1 cellular context compared by ENCODE assay signal in the genomic region with DNA sequence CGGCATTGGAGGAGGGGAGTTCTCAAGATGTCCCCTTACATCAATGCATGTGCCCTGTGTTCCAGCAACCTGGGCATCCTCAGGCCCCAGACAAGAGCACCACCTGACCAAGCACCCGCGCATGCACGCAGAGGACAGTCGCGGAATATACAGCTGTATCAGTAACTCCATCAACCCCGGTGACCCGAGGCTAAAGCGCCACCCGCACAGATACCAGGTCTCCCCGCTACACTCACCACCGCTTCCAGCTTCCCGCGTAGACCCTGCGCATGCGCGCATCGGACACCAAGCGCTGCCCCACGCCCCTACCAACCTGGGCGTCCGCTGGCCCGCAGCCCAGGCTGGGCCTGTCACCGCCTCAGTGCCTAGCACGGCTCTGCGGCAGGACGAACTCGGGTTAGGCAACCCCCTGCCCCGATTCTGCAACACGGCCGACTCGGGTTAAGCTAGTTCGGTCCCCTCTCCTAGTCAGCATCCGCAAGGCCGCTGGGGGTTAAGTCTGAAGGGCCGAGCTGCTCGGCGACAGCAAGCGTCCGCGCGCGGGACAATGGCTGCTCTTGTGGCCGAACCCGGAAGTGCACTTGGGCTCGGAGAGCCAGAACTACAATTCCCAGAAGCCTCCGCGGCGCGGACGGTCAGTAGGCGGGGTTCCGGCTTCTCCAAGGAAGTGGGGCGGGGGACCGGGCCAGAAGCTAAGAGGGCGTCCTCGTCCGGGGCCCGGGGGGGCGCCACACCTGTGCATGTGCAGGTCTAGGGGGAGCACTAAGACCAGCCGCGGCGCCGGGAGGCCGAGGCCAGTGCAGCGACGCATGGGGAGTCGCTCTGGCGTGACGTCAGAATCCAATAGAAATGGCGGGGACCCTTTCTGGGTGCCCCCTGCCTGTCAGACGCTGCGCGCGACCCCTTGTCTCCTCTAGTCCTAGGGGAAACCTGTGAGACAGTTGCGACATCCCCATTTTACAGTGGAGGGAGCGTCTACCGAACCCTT.
TF ChIP-seq lines count a peak whose summit lies in the region.

A gene (minus strand): TSS at position 561 of the 988 bp plus-strand sequence. CDS start 3,188 bp downstream, outside the sequence.

TF ChIP-seq in K562, 482 proteins besides CTCF, POLR2A, EP300 and RAD21 (continued from another document and continues in another):
- TF ChIP-seq, protein P1, sequence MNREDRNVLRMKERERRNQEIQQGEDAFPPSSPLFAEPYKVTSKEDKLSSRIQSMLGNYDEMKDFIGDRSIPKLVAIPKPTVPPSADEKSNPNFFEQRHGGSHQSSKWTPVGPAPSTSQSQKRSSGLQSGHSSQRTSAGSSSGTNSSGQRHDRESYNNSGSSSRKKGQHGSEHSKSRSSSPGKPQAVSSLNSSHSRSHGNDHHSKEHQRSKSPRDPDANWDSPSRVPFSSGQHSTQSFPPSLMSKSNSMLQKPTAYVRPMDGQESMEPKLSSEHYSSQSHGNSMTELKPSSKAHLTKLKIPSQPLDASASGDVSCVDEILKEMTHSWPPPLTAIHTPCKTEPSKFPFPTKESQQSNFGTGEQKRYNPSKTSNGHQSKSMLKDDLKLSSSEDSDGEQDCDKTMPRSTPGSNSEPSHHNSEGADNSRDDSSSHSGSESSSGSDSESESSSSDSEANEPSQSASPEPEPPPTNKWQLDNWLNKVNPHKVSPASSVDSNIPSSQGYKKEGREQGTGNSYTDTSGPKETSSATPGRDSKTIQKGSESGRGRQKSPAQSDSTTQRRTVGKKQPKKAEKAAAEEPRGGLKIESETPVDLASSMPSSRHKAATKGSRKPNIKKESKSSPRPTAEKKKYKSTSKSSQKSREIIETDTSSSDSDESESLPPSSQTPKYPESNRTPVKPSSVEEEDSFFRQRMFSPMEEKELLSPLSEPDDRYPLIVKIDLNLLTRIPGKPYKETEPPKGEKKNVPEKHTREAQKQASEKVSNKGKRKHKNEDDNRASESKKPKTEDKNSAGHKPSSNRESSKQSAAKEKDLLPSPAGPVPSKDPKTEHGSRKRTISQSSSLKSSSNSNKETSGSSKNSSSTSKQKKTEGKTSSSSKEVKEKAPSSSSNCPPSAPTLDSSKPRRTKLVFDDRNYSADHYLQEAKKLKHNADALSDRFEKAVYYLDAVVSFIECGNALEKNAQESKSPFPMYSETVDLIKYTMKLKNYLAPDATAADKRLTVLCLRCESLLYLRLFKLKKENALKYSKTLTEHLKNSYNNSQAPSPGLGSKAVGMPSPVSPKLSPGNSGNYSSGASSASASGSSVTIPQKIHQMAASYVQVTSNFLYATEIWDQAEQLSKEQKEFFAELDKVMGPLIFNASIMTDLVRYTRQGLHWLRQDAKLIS (CRISPR knock-in tag; IDR thresholded peaks at IDR 0.05), result peak; percentile 90
- TF ChIP-seq, protein P2, sequence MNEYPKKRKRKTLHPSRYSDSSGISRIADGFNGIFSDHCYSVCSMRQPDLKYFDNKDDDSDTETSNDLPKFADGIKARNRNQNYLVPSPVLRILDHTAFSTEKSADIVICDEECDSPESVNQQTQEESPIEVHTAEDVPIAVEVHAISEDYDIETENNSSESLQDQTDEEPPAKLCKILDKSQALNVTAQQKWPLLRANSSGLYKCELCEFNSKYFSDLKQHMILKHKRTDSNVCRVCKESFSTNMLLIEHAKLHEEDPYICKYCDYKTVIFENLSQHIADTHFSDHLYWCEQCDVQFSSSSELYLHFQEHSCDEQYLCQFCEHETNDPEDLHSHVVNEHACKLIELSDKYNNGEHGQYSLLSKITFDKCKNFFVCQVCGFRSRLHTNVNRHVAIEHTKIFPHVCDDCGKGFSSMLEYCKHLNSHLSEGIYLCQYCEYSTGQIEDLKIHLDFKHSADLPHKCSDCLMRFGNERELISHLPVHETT (CRISPR knock-in tag; conservative IDR thresholded peaks at IDR 0.05 in 1 of 2, IDR thresholded peaks at IDR 0.05 in 1 of 2), result peak in 1 of 2 experiments; percentile 70; a peak in 1 of 4 replicates
- TF ChIP-seq, protein P3, sequence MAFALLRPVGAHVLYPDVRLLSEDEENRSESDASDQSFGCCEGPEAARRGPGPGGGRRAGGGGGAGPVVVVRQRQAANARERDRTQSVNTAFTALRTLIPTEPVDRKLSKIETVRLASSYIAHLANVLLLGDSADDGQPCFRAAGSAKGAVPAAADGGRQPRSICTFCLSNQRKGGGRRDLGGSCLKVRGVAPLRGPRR (CRISPR knock-in tag; IDR thresholded peaks at IDR 0.05), result no peak
- no peak for TF ChIP-seq HLTF (IDR thresholded peaks at IDR 0.05)
- no peak for TF ChIP-seq STAT5B (CRISPR knock-in tag; IDR thresholded peaks at IDR 0.05)
- peak; percentile 80 for TF ChIP-seq RB1 (IDR thresholded peaks at IDR 0.05; ENCODE audit: low read depth)
- TF ChIP-seq ZNF583 (CRISPR knock-in tag; IDR thresholded peaks at IDR 0.05), result peak; percentile 33; the same call in 1 of the 2 replicates
- no peak for TF ChIP-seq ZNF3 (CRISPR knock-in tag; IDR thresholded peaks at IDR 0.05)
- peak; percentile 92 for TF ChIP-seq GABPB1 (CRISPR knock-in tag; IDR thresholded peaks at IDR 0.05)
- no peak for TF ChIP-seq CREBBP (IDR thresholded peaks at IDR 0.05; ENCODE audit: low read depth, low read length)
- TF ChIP-seq CC2D1A (IDR thresholded peaks at IDR 0.05), result 0 out of 2 replicates have a peak, but pooled peaks have one; percentile 10
- 0 out of 2 replicates have a peak, but pooled peaks have one; percentile 33 for TF ChIP-seq ZBED1 (IDR thresholded peaks at IDR 0.05)
- TF ChIP-seq SUPT5H (IDR thresholded peaks at IDR 0.05), result peak; percentile 92
- no peak for TF ChIP-seq ZC3H8 (IDR thresholded peaks at IDR 0.05)
- TF ChIP-seq CBFA2T2 (conservative IDR thresholded peaks at IDR 0.05), result no peak
- no peak for TF ChIP-seq SMARCB1 (IDR thresholded peaks at IDR 0.05; ENCODE audit: insufficient read length, low read depth)
- TF ChIP-seq ZNF41 (CRISPR knock-in tag; conservative IDR thresholded peaks at IDR 0.05), result no peak
- no peak for TF ChIP-seq RBM34 (IDR thresholded peaks at IDR 0.05; ENCODE audit: borderline replicate concordance, insufficient read depth, low read length)
- no peak for TF ChIP-seq ZNF274 (IDR thresholded peaks at IDR 0.05; ENCODE audit: borderline replicate concordance, low read depth, low read length)
- 0 out of 2 replicates have a peak, but pooled peaks have one; percentile 33 for TF ChIP-seq DIDO1 (tag; IDR thresholded peaks at IDR 0.05; ENCODE audit: low read depth)
- TF ChIP-seq, protein P4, sequence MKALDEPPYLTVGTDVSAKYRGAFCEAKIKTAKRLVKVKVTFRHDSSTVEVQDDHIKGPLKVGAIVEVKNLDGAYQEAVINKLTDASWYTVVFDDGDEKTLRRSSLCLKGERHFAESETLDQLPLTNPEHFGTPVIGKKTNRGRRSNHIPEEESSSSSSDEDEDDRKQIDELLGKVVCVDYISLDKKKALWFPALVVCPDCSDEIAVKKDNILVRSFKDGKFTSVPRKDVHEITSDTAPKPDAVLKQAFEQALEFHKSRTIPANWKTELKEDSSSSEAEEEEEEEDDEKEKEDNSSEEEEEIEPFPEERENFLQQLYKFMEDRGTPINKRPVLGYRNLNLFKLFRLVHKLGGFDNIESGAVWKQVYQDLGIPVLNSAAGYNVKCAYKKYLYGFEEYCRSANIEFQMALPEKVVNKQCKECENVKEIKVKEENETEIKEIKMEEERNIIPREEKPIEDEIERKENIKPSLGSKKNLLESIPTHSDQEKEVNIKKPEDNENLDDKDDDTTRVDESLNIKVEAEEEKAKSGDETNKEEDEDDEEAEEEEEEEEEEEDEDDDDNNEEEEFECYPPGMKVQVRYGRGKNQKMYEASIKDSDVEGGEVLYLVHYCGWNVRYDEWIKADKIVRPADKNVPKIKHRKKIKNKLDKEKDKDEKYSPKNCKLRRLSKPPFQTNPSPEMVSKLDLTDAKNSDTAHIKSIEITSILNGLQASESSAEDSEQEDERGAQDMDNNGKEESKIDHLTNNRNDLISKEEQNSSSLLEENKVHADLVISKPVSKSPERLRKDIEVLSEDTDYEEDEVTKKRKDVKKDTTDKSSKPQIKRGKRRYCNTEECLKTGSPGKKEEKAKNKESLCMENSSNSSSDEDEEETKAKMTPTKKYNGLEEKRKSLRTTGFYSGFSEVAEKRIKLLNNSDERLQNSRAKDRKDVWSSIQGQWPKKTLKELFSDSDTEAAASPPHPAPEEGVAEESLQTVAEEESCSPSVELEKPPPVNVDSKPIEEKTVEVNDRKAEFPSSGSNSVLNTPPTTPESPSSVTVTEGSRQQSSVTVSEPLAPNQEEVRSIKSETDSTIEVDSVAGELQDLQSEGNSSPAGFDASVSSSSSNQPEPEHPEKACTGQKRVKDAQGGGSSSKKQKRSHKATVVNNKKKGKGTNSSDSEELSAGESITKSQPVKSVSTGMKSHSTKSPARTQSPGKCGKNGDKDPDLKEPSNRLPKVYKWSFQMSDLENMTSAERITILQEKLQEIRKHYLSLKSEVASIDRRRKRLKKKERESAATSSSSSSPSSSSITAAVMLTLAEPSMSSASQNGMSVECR (CRISPR knock-in tag; IDR thresholded peaks at IDR 0.05), result peak; percentile 96
- TF ChIP-seq TAL1 (IDR thresholded peaks at IDR 0.05), result no peak
- TF ChIP-seq, protein P5, sequence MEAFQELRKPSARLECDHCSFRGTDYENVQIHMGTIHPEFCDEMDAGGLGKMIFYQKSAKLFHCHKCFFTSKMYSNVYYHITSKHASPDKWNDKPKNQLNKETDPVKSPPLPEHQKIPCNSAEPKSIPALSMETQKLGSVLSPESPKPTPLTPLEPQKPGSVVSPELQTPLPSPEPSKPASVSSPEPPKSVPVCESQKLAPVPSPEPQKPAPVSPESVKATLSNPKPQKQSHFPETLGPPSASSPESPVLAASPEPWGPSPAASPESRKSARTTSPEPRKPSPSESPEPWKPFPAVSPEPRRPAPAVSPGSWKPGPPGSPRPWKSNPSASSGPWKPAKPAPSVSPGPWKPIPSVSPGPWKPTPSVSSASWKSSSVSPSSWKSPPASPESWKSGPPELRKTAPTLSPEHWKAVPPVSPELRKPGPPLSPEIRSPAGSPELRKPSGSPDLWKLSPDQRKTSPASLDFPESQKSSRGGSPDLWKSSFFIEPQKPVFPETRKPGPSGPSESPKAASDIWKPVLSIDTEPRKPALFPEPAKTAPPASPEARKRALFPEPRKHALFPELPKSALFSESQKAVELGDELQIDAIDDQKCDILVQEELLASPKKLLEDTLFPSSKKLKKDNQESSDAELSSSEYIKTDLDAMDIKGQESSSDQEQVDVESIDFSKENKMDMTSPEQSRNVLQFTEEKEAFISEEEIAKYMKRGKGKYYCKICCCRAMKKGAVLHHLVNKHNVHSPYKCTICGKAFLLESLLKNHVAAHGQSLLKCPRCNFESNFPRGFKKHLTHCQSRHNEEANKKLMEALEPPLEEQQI (IDR thresholded peaks at IDR 0.05), result peak; percentile 18; the same call in 1 of the 2 replicates
- no peak for TF ChIP-seq ZNF444 (CRISPR knock-in tag; IDR thresholded peaks at IDR 0.05)
- TF ChIP-seq, protein P6, sequence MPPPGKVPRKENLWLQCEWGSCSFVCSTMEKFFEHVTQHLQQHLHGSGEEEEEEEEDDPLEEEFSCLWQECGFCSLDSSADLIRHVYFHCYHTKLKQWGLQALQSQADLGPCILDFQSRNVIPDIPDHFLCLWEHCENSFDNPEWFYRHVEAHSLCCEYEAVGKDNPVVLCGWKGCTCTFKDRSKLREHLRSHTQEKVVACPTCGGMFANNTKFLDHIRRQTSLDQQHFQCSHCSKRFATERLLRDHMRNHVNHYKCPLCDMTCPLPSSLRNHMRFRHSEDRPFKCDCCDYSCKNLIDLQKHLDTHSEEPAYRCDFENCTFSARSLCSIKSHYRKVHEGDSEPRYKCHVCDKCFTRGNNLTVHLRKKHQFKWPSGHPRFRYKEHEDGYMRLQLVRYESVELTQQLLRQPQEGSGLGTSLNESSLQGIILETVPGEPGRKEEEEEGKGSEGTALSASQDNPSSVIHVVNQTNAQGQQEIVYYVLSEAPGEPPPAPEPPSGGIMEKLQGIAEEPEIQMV (tag; conservative IDR thresholded peaks at IDR 0.05; ENCODE audit: low read depth), result peak; percentile 90
- TF ChIP-seq BMI1 (IDR thresholded peaks at IDR 0.05; ENCODE audit: low read length), result no peak
- peak; percentile 67; the same call in 1 of the 2 replicates for TF ChIP-seq LCOR (CRISPR knock-in tag; IDR thresholded peaks at IDR 0.05)
- TF ChIP-seq BRD4 (IDR thresholded peaks at IDR 0.05), result no peak
- no peak for TF ChIP-seq ZNF695 (CRISPR knock-in tag; IDR thresholded peaks at IDR 0.05)
- TF ChIP-seq HDAC1 (IDR thresholded peaks at IDR 0.05), result peak in 1 of 2 experiments; percentile 91; a peak in 2 of 4 replicates
- TF ChIP-seq, protein P7, sequence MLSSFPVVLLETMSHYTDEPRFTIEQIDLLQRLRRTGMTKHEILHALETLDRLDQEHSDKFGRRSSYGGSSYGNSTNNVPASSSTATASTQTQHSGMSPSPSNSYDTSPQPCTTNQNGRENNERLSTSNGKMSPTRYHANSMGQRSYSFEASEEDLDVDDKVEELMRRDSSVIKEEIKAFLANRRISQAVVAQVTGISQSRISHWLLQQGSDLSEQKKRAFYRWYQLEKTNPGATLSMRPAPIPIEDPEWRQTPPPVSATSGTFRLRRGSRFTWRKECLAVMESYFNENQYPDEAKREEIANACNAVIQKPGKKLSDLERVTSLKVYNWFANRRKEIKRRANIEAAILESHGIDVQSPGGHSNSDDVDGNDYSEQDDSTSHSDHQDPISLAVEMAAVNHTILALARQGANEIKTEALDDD (IDR thresholded peaks at IDR 0.05), result no peak; the same call in 1 of the 2 replicates
- TF ChIP-seq, protein P8, sequence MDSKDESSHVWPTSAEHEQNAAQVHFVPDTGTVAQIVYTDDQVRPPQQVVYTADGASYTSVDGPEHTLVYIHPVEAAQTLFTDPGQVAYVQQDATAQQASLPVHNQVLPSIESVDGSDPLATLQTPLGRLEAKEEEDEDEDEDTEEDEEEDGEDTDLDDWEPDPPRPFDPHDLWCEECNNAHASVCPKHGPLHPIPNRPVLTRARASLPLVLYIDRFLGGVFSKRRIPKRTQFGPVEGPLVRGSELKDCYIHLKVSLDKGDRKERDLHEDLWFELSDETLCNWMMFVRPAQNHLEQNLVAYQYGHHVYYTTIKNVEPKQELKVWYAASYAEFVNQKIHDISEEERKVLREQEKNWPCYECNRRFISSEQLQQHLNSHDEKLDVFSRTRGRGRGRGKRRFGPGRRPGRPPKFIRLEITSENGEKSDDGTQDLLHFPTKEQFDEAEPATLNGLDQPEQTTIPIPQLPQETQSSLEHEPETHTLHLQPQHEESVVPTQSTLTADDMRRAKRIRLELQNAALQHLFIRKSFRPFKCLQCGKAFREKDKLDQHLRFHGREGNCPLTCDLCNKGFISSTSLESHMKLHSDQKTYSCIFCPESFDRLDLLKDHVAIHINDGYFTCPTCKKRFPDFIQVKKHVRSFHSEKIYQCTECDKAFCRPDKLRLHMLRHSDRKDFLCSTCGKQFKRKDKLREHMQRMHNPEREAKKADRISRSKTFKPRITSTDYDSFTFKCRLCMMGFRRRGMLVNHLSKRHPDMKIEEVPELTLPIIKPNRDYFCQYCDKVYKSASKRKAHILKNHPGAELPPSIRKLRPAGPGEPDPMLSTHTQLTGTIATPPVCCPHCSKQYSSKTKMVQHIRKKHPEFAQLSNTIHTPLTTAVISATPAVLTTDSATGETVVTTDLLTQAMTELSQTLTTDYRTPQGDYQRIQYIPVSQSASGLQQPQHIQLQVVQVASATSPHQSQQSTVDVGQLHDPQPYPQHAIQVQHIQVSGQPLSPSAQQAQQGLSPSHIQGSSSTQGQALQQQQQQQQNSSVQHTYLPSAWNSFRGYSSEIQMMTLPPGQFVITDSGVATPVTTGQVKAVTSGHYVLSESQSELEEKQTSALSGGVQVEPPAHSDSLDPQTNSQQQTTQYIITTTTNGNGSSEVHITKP (IDR thresholded peaks at IDR 0.05; ENCODE audit: partially characterized antibody), result peak; percentile 61
